In the genomic region with DNA sequence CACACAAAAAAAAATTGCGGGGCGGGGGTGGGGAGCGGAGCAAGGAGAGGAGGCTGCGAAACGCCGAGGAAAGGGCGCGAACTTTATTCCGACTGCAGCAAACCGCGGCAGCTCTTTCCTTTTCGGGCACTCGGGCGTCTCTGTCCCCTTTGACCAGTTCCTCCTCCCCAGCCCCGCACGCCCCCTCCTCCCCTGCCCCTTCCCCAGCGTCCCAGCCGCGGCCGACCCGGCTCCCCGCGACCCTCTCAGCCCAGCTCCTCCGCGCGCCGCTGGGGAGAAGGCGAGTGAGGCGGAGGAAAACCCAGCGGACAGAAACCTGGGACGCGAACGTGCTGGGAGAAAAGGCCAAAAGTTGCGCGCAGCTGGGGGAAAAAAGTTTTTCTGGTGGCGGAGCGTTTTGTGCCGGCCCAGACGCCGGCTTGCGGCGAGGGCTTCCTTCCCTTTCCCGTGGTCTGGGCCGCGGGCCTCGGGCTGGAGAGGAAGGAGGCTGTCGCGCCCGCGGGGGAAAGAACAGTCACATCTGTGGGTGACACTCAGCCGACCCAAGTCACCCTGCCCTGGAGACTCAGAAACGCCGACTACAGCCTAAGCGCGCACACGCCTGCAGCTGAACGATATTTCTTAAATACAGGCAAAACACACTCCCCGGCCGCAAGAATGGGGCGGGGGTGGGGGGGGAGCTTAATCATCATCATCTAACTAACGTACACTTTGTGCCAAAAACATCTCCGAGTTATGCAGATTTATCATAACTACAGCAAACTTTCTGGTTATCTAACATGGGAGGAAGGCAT, we compare ENCODE assay signal across 8 cellular contexts. TPM values are rescaled to one million over a fixed set of nuclear protein-coding genes. Genes with fewer than 3 reads are reported as not detected.
DNase-seq lines count a peak whose midpoint lies in the region; ATAC-seq, FAIRE-seq and TF ChIP-seq lines count a peak whose summit lies in the region.

No MANE protein-coding gene starts in this region.

- intact Hi-C loops in activated T-helper 2 cell treated with anti-CD3 and anti-CD28 coated beads, Interferon-gamma antibody, Interleukin-2, Interleukin-4, amounts not matched to agents 10 μg/mL and 5 μg/mL and 100 μg/mL, durations not matched to agents 14 hours and 24 hours and 36 hours (cut with micrococcal nuclease) = no loop called here
- intact Hi-C loops in left cardiac atrium (cut with DNase I) = no loop called here
- intact Hi-C loops in pancreas (cut with DNase I) = no loop called here

- no peak for TF ChIP-seq POLR2A in GM18505 (IDR thresholded peaks at IDR 0.05; ENCODE audit: borderline replicate concordance, extremely low read depth, insufficient read depth, insufficient read length)

- TF ChIP-seq CTCF in BJ (IDR thresholded peaks at IDR 0.05; ENCODE audit: insufficient read depth, low read depth, low read length) (0 out of 2 replicates have a peak, but pooled peaks have one; percentile 3), HL-60 (IDR thresholded peaks at IDR 0.05; ENCODE audit: insufficient read depth, low read length) (no peak), pancreas (IDR thresholded peaks at IDR 0.05) (no peak)

- WGBS in pancreas, 2 donors = 0 to 1% methylated on average over 50 to 62 of the region's 62 CpGs

- H3K4me1 ChIP-seq in pancreas = no peaks in the 10 kb centered on the region

- peak overlapping the region; percentile 8 for H3K4me3 Mint-ChIP-seq in activated T-helper 2 cell treated with anti-CD3 and anti-CD28 coated beads, Interferon-gamma antibody, Interleukin-2, Interleukin-4, amounts not matched to agents 10 μg/mL and 5 μg/mL and 100 μg/mL, durations not matched to agents 14 hours and 24 hours and 36 hours (ENCODE audit: low read depth)

- ATAC-seq in left cardiac atrium (peak; percentile 41 to 57), pancreas (peak in 3 of 4 donors; percentile 58 to 73 (median 59)), GM18505 (IDR thresholded peaks at IDR 0.05; ENCODE audit: unreplicated experiment) (no peak), GM18909 (IDR thresholded peaks at IDR 0.05; ENCODE audit: poor library complexity, unreplicated experiment) (no peak)

- no peaks in the 10 kb centered on the region for H3K36me3 Mint-ChIP-seq in activated T-helper 2 cell treated with anti-CD3 and anti-CD28 coated beads, Interferon-gamma antibody, Interleukin-2, Interleukin-4, amounts not matched to agents 10 μg/mL and 5 μg/mL and 100 μg/mL, durations not matched to agents 14 hours and 24 hours and 36 hours (ENCODE audit: low read depth)

- peak overlapping the region; percentile 67 for H3K27ac ChIP-seq in HL-60 (replicated peaks)
- H3K27ac ChIP-seq in pancreas = peak overlapping the region in 2 of 4 donors; percentile 1 to 66

- CTCF ChIA-PET in BJ (lab: Yijun Ruan, JAX) = interaction anchor here (0.7 to 1.2 kb wide), 4 partner anchors 9 to 806 kb away, joined by 3 to 4 read pairs (median 3); no protein-coding TSS in a partner anchor

- no peak for FAIRE-seq in pancreas (lab: Jason Lieb, UNC)

- no peak overlapping the region for H3K27ac Mint-ChIP-seq in activated T-helper 2 cell treated with anti-CD3 and anti-CD28 coated beads, Interferon-gamma antibody, Interleukin-2, Interleukin-4, amounts not matched to agents 10 μg/mL and 5 μg/mL and 100 μg/mL, durations not matched to agents 14 hours and 24 hours and 36 hours

- H3K27me3 Mint-ChIP-seq in activated T-helper 2 cell treated with anti-CD3 and anti-CD28 coated beads, Interferon-gamma antibody, Interleukin-2, Interleukin-4, amounts not matched to agents 10 μg/mL and 5 μg/mL and 100 μg/mL, durations not matched to agents 14 hours and 24 hours and 36 hours (ENCODE audit: low read depth) = peaks cover 37% of the 10 kb centered on the region

- no peak for DNase-seq in BJ (ENCODE audit: low read depth)
- DNase-seq in HL-60 (ENCODE audit: low read depth in 1 of 2, low spot score in 1 of 2) = peak; percentile 56 to 73
- no peak for DNase-seq in activated T-helper 2 cell treated with anti-CD3 and anti-CD28 coated beads, Interferon-gamma antibody, Interleukin-2, Interleukin-4, amounts not matched to agents 10 μg/mL and 5 μg/mL and 100 μg/mL, durations not matched to agents 14 hours and 24 hours and 36 hours (ENCODE audit: low spot score)
- peak; percentile 61 for DNase-seq in left cardiac atrium
- DNase-seq in pancreas = peak in 3 of 6 donors; percentile 45 to 69 (median 68)
- DNase-seq in HT-29 (ENCODE audit: low spot score) = no peak

- H3K9me3 Mint-ChIP-seq in activated T-helper 2 cell treated with anti-CD3 and anti-CD28 coated beads, Interferon-gamma antibody, Interleukin-2, Interleukin-4, amounts not matched to agents 10 μg/mL and 5 μg/mL and 100 μg/mL, durations not matched to agents 14 hours and 24 hours and 36 hours = no peaks in the 10 kb centered on the region

- H3K4me3 ChIP-seq in BJ (ENCODE audit: low read depth, low read length) (peak overlapping the region; percentile 79), HL-60 (replicated peaks; ENCODE audit: insufficient read depth, low read length) (peak overlapping the region; percentile 48), pancreas (peak overlapping the region; percentile 18 to 59 (median 36))

- no peaks in the 10 kb centered on the region for H3K9me3 ChIP-seq in pancreas

- POLR2A ChIA-PET in BJ (lab: Charles Lee) = interaction anchor here (0.6 kb wide), 1 partner anchor 143 kb away, joined by 5 read pairs; no protein-coding TSS in a partner anchor

- H3K36me3 ChIP-seq in BJ (ENCODE audit: control insufficient read depth, insufficient read depth, low read length) (no peaks in the 10 kb centered on the region), pancreas (no peaks in the 10 kb centered on the region)

- no peaks in the 10 kb centered on the region for H3K27me3 ChIP-seq in BJ (ENCODE audit: control insufficient read depth, insufficient read depth, low read length)
- no peaks in the 10 kb centered on the region for H3K27me3 ChIP-seq in HL-60 (ENCODE audit: insufficient read depth, poor library complexity, severe bottlenecking)
- peaks cover 0 to 7% (median 0%) of the 10 kb centered on the region in 4 donors for H3K27me3 ChIP-seq in pancreas

- H3K4me1 Mint-ChIP-seq in activated T-helper 2 cell treated with anti-CD3 and anti-CD28 coated beads, Interferon-gamma antibody, Interleukin-2, Interleukin-4, amounts not matched to agents 10 μg/mL and 5 μg/mL and 100 μg/mL, durations not matched to agents 14 hours and 24 hours and 36 hours (ENCODE audit: low read depth) = peaks cover 2% of the 10 kb centered on the region

RNA-seq across cellular contexts. Expression of gene BNC2, which starts 1.1 kb away (rescaled TPM):
- 15.3 and 17.5 TPM in 2 replicates for polyA plus RNA-seq in BJ (2011; rRNA removed)
- 41.3 and 42.9 TPM in 2 replicates for polyA minus RNA-seq in BJ (2011; rRNA and poly(A)+ RNA removed)
- total RNA-seq in activated T-helper 2 cell treated with anti-CD3 and anti-CD28 coated beads, Interferon-gamma antibody, Interleukin-2, Interleukin-4, amounts not matched to agents 10 μg/mL and 5 μg/mL and 100 μg/mL, durations not matched to agents 14 hours and 24 hours and 36 hours = not detected in 2 replicates
- 10 to 100 TPM; 55.1 to 100.0 TPM for total RNA-seq in left cardiac atrium
- 1 to 10 TPM in 4 of 6 donors, under 1 TPM in 2; 0.56 to 7.6 (median 2.4) TPM for total RNA-seq in pancreas
- polyA plus RNA-seq in pancreas = under 1 TPM; 0.28 to 0.42 TPM
- not detected in 2 replicates for total RNA-seq in HT-29 (2014; rRNA removed; shearing (Covaris generic))

Comparison
In these comparisons a context has a peak if more than half of its experiments do, and no peak if none do; other contexts are left out.
1. DNase-seq: peak in HL-60 (2 of 2) and left cardiac atrium (single experiment); none in BJ (single experiment), activated T-helper 2 cell treated with anti-CD3 and anti-CD28 coated beads, Interferon-gamma antibody, Interleukin-2, Interleukin-4, amounts not matched to agents 10 μg/mL and 5 μg/mL and 100 μg/mL, durations not matched to agents 14 hours and 24 hours and 36 hours (single experiment) and HT-29 (single experiment).
2. ATAC-seq: peak in left cardiac atrium (2 of 2) and pancreas (3 of 4); none in GM18505 (single experiment) and GM18909 (single experiment).
3. RNA of gene BNC2, which starts 1.1 kb away (total RNA-seq): 55.1 to 100.0 TPM in left cardiac atrium; 0.56 to 7.6 TPM in pancreas, not detected in activated T-helper 2 cell treated with anti-CD3 and anti-CD28 coated beads, Interferon-gamma antibody, Interleukin-2, Interleukin-4, amounts not matched to agents 10 μg/mL and 5 μg/mL and 100 μg/mL, durations not matched to agents 14 hours and 24 hours and 36 hours and not detected in HT-29; every median in the first group is over 4 times any median in the second.
4. Peak in every context shown above with its lines, with median percentiles within 50 percentile points of each other: H3K4me3 ChIP-seq.